ENCODE assay signal across 20 cellular contexts in genomic region chr15:94363382-94363781, GRCh38.
"Had no signal": no experiment of that assay in that cellular context is flagged by ENCODE, and none has a peak within 500 bp of the region (broad histone marks: within the 10 kb centered on the region; RNA-seq: fewer than 3 reads in every experiment).

No MANE protein-coding gene starts in this region.

- H3K4me2 ChIP-seq: SK-N-SH had no signal

- ATAC-seq: HepG2 had no signal

- H3K9ac ChIP-seq: SK-N-SH had no signal

- H3K9me3 ChIP-seq: SK-N-SH had no signal

- DNase-seq: IMR-90, Kasumi-1, KG1, MM.1S, NCI-H1092 treated with DMSO at 0.1 percent for 48 hours, NCI-H1436, NCI-H187, NCI-H2029, NCI-H2081 treated with DMSO at 0.1 percent for 48 hours, NCI-H2171, NCI-H226, NCI-H446, NCI-H510A, NCI-H524 treated with DMSO at 0.1 percent for 48 hours, NCI-H774, Right ventricle myocardium superior, RPMI8226, SIG-M5, SK-N-SH had no signal
